Comparison of ENCODE assay signal across 8 cellular contexts in genomic region chr5:40904205-40904993, GRCh38. TPM values are rescaled to one million over a fixed set of nuclear protein-coding genes. Genes with fewer than 3 reads are reported as not detected.
DNase-seq lines count a peak whose midpoint lies in the region; ATAC-seq and TF ChIP-seq lines count a peak whose summit lies in the region.

No MANE protein-coding gene starts in this region.

- H3K4me3 ChIP-seq in H7 (ENCODE audit: insufficient read depth, low read depth, low read length), result no peak overlapping the region
- H3K4me3 ChIP-seq in colonic mucosa, result no peak overlapping the region
- no peak overlapping the region for H3K4me3 ChIP-seq in right lobe of liver
- no peak overlapping the region for H3K4me3 ChIP-seq in testis

- H3K4me1 ChIP-seq in colonic mucosa, result no peaks in the 10 kb centered on the region
- peaks cover 0 to 21% (median 9%) of the 10 kb centered on the region in 4 donors for H3K4me1 ChIP-seq in right lobe of liver
- H3K4me1 ChIP-seq in testis, result peaks cover 4% of the 10 kb centered on the region

- TF ChIP-seq CTCF in 22Rv1 (IDR thresholded peaks at IDR 0.05) (peak; percentile 99), colonic mucosa (IDR thresholded peaks at IDR 0.05) (peak; percentile 82), right lobe of liver (IDR thresholded peaks at IDR 0.05) (peak; percentile 95 to 98 (median 96)), testis (IDR thresholded peaks at IDR 0.05) (peak; percentile 89 to 96 (median 90))

- ATAC-seq in right lobe of liver, result peak; percentile 94 to 99 (median 98)

- H3K9me3 ChIP-seq in colonic mucosa (no peaks in the 10 kb centered on the region), right lobe of liver (no peaks in the 10 kb centered on the region), testis (no peaks in the 10 kb centered on the region)

- H3K36me3 ChIP-seq in H7 (replicated peaks; ENCODE audit: control insufficient read depth, insufficient read depth, low read length) (no peaks in the 10 kb centered on the region), colonic mucosa (no peaks in the 10 kb centered on the region), right lobe of liver (no peaks in the 10 kb centered on the region), testis (ENCODE audit: low read depth, missing control alignments) (no peaks in the 10 kb centered on the region)

- H3K27ac ChIP-seq in 22Rv1, result no peak overlapping the region
- H3K27ac ChIP-seq in colonic mucosa, result no peak overlapping the region
- H3K27ac ChIP-seq in right lobe of liver, result peak overlapping the region in 2 of 3 donors; percentile 18 to 53
- H3K27ac ChIP-seq in testis, result peak overlapping the region; percentile 45 to 68

- TF ChIP-seq POLR2A in right lobe of liver (IDR thresholded peaks at IDR 0.05), result no peak
- TF ChIP-seq POLR2A in testis (IDR thresholded peaks at IDR 0.05), result no peak

- H3K9ac ChIP-seq in colonic mucosa (ENCODE audit: low read depth in 2 of 2, low read length in 2 of 2), result no peak overlapping the region

- no peaks in the 10 kb centered on the region for H3K27me3 ChIP-seq in H7 (ENCODE audit: control insufficient read depth, insufficient read depth, low read length)
- H3K27me3 ChIP-seq in colonic mucosa, result no peaks in the 10 kb centered on the region
- no peaks in the 10 kb centered on the region for H3K27me3 ChIP-seq in right lobe of liver
- H3K27me3 ChIP-seq in testis, result no peaks in the 10 kb centered on the region

- 6% methylated on average over 7 of the region's 7 CpGs for WGBS in right lobe of liver (ENCODE audit: insufficient coverage, low coverage, low lambda C conversion rate, missing lambda C conversion rate)
- 41 to 44% methylated on average over 7 of the region's 7 CpGs for WGBS in testis, 2 donors

- intact Hi-C loops in colonic mucosa (cut with DNase I) (loop anchor here (5.0 kb wide), 3 partner anchors 443 to 938 kb away; no protein-coding TSS in a partner anchor), right lobe of liver (cut with DNase I) (no loop called here), testis (cut with DNase I; ENCODE audit: low total_unique reads) (no loop called here)

- DNase-seq in GM04503 (ENCODE audit: low read depth), result peak; percentile 3
- DNase-seq in H7, result peak; percentile 53
- peak; percentile 87 to 88 for DNase-seq in Kasumi-1 (lab: John Stamatoyannopoulos, UW)
- DNase-seq in RPMI7951 (ENCODE audit: low read depth), result peak; percentile 61
- peak; percentile 72 for DNase-seq in colonic mucosa
- peak in 2 of 3 donors; percentile 32 to 78 for DNase-seq in right lobe of liver
- peak; percentile 90 for DNase-seq in testis

RNA-seq across cellular contexts. Expression of gene C7, which starts 4.9 kb away (rescaled TPM):
- total RNA-seq in H7 (2014; rRNA removed; shearing (Covaris generic)), result 0.07 and 0.87 TPM in 2 replicates
- not detected in 2 replicates for total RNA-seq in RPMI7951 (2014; rRNA removed; shearing (Covaris generic))
- 10 to 100 TPM; 14.7 to 23.3 TPM for total RNA-seq in colonic mucosa
- 100 to 1,000 TPM in 3 of 6 experiments, 10 to 100 TPM in 3; 49.0 to 191 (median 90.0) TPM for total RNA-seq in right lobe of liver
- total RNA-seq in testis, result 100 to 1,000 TPM; 147 to 165 TPM
- polyA plus RNA-seq in testis (ENCODE audit: insufficient read depth, low read depth, low replicate concordance), result 330 TPM

Comparison
In these comparisons a context has a peak if more than half of its experiments do, and no peak if none do; other contexts are left out.
1. H3K27ac ChIP-seq: peak in right lobe of liver (2 of 3) and testis (2 of 2); none in 22Rv1 (single experiment) and colonic mucosa (single experiment).
2. DNase-seq: peak in every context shown above with its lines; median percentile 90 in testis; 88 in Kasumi-1; 72 in colonic mucosa; 61 in RPMI7951; 55 in right lobe of liver; 53 in H7; 3 in GM04503.
3. Peak in every context shown above with its lines, with median percentiles within 50 percentile points of each other: CTCF ChIP-seq.